18 cellular contexts compared by ENCODE assay signal in the genomic region with DNA sequence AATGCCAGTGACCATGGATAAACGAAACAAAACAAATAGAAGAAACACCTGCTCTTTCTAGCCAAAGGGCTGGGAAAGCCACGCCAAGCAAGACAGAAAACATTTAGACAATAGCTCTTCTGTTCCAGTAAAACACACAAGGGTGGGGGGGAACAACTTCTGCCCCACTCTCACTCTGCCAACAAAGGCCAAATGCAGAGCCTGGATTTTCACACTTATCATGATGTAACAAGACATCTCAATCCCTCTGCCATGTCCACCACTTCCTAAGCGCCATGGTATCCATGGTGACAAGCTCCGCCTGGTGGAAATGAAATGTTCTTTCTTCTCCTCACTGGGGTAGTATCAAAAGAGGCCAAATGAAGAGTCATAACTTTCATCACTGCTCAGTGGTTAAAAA.
DNase-seq lines count a peak whose midpoint lies in the region; ATAC-seq, FAIRE-seq and TF ChIP-seq lines count a peak whose summit lies in the region.
"Had no signal": no experiment of that assay in that cellular context is flagged by ENCODE, and none has a peak within 500 bp of the region (broad histone marks: within the 10 kb centered on the region; RNA-seq: fewer than 3 reads in every experiment).

No MANE protein-coding gene starts in this region.

- H3K4me3 ChIP-seq in A549 (no peak overlapping the region), IMR-90 (ENCODE audit: insufficient read depth, low read depth, low read length) (no peak overlapping the region)
- H3K4me3 ChIP-seq: thyroid gland had no signal

- intact Hi-C loops in IMR-90 (cut with micrococcal nuclease) = loop anchor here (10.0 kb wide), 1 partner anchor 169 kb away; no protein-coding TSS in a partner anchor
- intact Hi-C loops in activated CD4-positive, alpha-beta memory T cell treated with anti-CD3 and anti-CD28 coated beads for 36 hours (cut with micrococcal nuclease) = no loop called here

- H3K4me1 Mint-ChIP-seq in activated CD4-positive, alpha-beta memory T cell treated with anti-CD3 and anti-CD28 coated beads for 36 hours (ENCODE audit: low read depth) = no peaks in the 10 kb centered on the region
- H3K4me1 Mint-ChIP-seq: activated CD4-positive, alpha-beta T cell treated with anti-CD3 and anti-CD28 coated beads, Interleukin-2, amount 10 ng/mL, durations not matched to agents 24 days and 14 days had no signal

- H3K4me1 ChIP-seq in A549 = peaks cover 58% of the 10 kb centered on the region
- H3K4me1 ChIP-seq in IMR-90 (ENCODE audit: control insufficient read depth, insufficient read depth, low read length) = peaks cover 3% of the 10 kb centered on the region
- H3K4me1 ChIP-seq: thyroid gland had no signal

- FAIRE-seq in A549 (lab: Jason Lieb, UNC) = no peak
- FAIRE-seq: RCC 7860 had no signal

- no TSS peak for BruUV-seq in IMR-90 (replicated peaks; lab: Mats Ljungman, UMichigan)

- no peak overlapping the region for H4K91ac ChIP-seq in IMR-90 (ENCODE audit: insufficient read depth, low read depth, low read length)

- ATAC-seq in A549 (no peak), IMR-90 (ENCODE audit: low read depth) (no peak)
- ATAC-seq: left lobe of liver; naive thymus-derived CD4-positive, alpha-beta T cell; right cardiac atrium had no signal

- no peak overlapping the region for H3K9ac ChIP-seq in IMR-90 (ENCODE audit: low read depth, low read length)

- H3K79me1 ChIP-seq in IMR-90 (ENCODE audit: low read depth in 1 of 2, low read length in 2 of 2) = no peaks in the 10 kb centered on the region

- H3K9me3 Mint-ChIP-seq in activated CD4-positive, alpha-beta memory T cell treated with anti-CD3 and anti-CD28 coated beads for 36 hours = no peaks in the 10 kb centered on the region
- H3K9me3 Mint-ChIP-seq: activated CD4-positive, alpha-beta T cell treated with anti-CD3 and anti-CD28 coated beads, Interleukin-2, amount 10 ng/mL, durations not matched to agents 24 days and 14 days had no signal

- CTCF ChIA-PET in A549 (lab: Yijun Ruan, JAX) (interaction anchor here (0.6 to 1.7 kb wide), 6 partner anchors 61 to 437 kb away, joined by 3 to 5 read pairs (median 3); partner anchors contain the start of gene DRD1), IMR-90 (lab: Yijun Ruan, JAX) (interaction anchor here (0.8 kb wide), 1 partner anchor 22 kb away, joined by 4 read pairs; no protein-coding TSS in a partner anchor)
- CTCF ChIA-PET in activated CD4-positive, alpha-beta memory T cell treated with anti-CD3 and anti-CD28 coated beads for 36 hours (lab: Charles Lee) = no interaction called here

- no peak overlapping the region for H3K23ac ChIP-seq in IMR-90 (ENCODE audit: low read depth, low read length)

- TF ChIP-seq POLR2A in A549 (IDR thresholded peaks at IDR 0.05; ENCODE audit: low read length) (no peak), IMR-90 (IDR thresholded peaks at IDR 0.05; ENCODE audit: low read depth, low read length) (no peak)

- H4K20me1 ChIP-seq in IMR-90 (ENCODE audit: insufficient read depth, low read length) = no peaks in the 10 kb centered on the region

- no peak overlapping the region for H3K18ac ChIP-seq in IMR-90 (ENCODE audit: low read depth, low read length)

- H3K36me3 Mint-ChIP-seq in activated CD4-positive, alpha-beta memory T cell treated with anti-CD3 and anti-CD28 coated beads for 36 hours = no peaks in the 10 kb centered on the region
- H3K36me3 Mint-ChIP-seq: naive thymus-derived CD4-positive, alpha-beta T cell had no signal

- no peak overlapping the region for H3K56ac ChIP-seq in IMR-90 (ENCODE audit: extremely low read depth, insufficient read depth, low read length)

- peak overlapping the region; percentile 37; the same call in 1 of the 2 replicates for H2BK120ac ChIP-seq in IMR-90 (ENCODE audit: low read depth, low read length)

- H2AK5ac ChIP-seq in IMR-90 (ENCODE audit: low read depth, low read length) = peak overlapping the region; percentile 7; the same call in 1 of the 2 replicates

- TF ChIP-seq CTCF in A549 (IDR thresholded peaks at IDR 0.05) (no peak), IMR-90 (conservative IDR thresholded peaks at IDR 0.05; ENCODE audit: low read depth, low read length) (no peak)

- POLR2A ChIA-PET in A549 (lab: Yijun Ruan, JAX) (no interaction called here), IMR-90 (lab: Charles Lee; ENCODE audit: unreplicated experiment) (no interaction called here)
- POLR2A ChIA-PET in activated CD4-positive, alpha-beta memory T cell treated with anti-CD3 and anti-CD28 coated beads for 36 hours (lab: Charles Lee) = no interaction called here

- H2AK9ac ChIP-seq in IMR-90 (replicated peaks; ENCODE audit: low read depth, low read length, poor library complexity) = no peak overlapping the region

- H3K36me3 ChIP-seq in IMR-90 (ENCODE audit: control insufficient read depth, insufficient read depth, low read length) = no peaks in the 10 kb centered on the region
- H3K36me3 ChIP-seq: thyroid gland had no signal

- peak in 1 of 2 experiments; percentile 52 for DNase-seq in A549 (ENCODE audit: low read depth in 1 of 2, low spot score in 1 of 2)
- no peak for DNase-seq in IMR-90
- DNase-seq in NCI-H748 treated with DMSO at 0.1 percent for 48 hours (lab: John Stamatoyannopoulos, UW) = peak; percentile 79
- peak; percentile 53 for DNase-seq in globus pallidus (ENCODE audit: low spot score)
- DNase-seq in activated CD4-positive, alpha-beta memory T cell treated with anti-CD3 and anti-CD28 coated beads for 36 hours = no peak
- no peak for DNase-seq in NCI-H1694 (lab: John Stamatoyannopoulos, UW)
- DNase-seq in islet precursor cell = no peak
- no peak for DNase-seq in iPS-NIHi7 (ENCODE audit: extremely low spot score)
- DNase-seq: activated CD4-positive, alpha-beta T cell treated with anti-CD3 and anti-CD28 coated beads, Interleukin-2, amount 10 ng/mL, durations not matched to agents 24 days and 14 days; activated T-cell treated with anti-CD3 and anti-CD28 coated beads, Interleukin-2, amount 50 U/mL, for 48 hours; naive thymus-derived CD4-positive, alpha-beta T cell; right cardiac atrium; stimulated activated CD4-positive, alpha-beta T cell treated with anti-CD3 and anti-CD28 coated beads, Interleukin-2, amount 100 ng/mL, for 24 hours; stimulated activated CD8-positive, alpha-beta memory T cell treated with anti-CD3 and anti-CD28 coated beads, Interleukin-4, amount 100 ng/mL, for 48 hours; T-helper 9 cell; thyroid gland had no signal

- H3K4me2 ChIP-seq in A549 (0 out of 3 replicates have a peak overlapping the region, but pooled peaks have one; percentile 11), IMR-90 (ENCODE audit: low read depth, low read length) (no peak overlapping the region)

- dilution Hi-C loops in IMR-90 (cut with HindIII; ENCODE audit: low sequenced_read_pairs, unreplicated experiment) = no loop called here

- no peaks in the 10 kb centered on the region; the same call in 1 of the 2 replicates for H3K27me3 ChIP-seq in IMR-90 (ENCODE audit: control insufficient read depth, insufficient read depth, low read length)
- H3K27me3 ChIP-seq: thyroid gland had no signal

- no peak overlapping the region for H4K8ac ChIP-seq in IMR-90 (ENCODE audit: low read depth in 2 of 2, low read length in 2 of 2)

- H3K9me3 ChIP-seq in A549 (peaks cover 3% of the 10 kb centered on the region; the same call in 1 of the 3 replicates), IMR-90 (ENCODE audit: control insufficient read depth, insufficient read depth, low read length) (no peaks in the 10 kb centered on the region)
- H3K9me3 ChIP-seq: thyroid gland had no signal

- no peak overlapping the region for H3K14ac ChIP-seq in IMR-90 (replicated peaks; ENCODE audit: low read depth, low read length)

- H2AFZ ChIP-seq in IMR-90 (replicated peaks; ENCODE audit: low read length, poor library complexity) = no peak overlapping the region

- H3K27ac ChIP-seq in A549 = peak overlapping the region; percentile 37 to 67; a peak in 5 of 6 replicates
- no peak overlapping the region for H3K27ac ChIP-seq in IMR-90 (ENCODE audit: insufficient read depth, low read length)
- H3K27ac ChIP-seq: thyroid gland had no signal

- no peak overlapping the region for H3K4me3 Mint-ChIP-seq in activated CD4-positive, alpha-beta memory T cell treated with anti-CD3 and anti-CD28 coated beads for 36 hours
- H3K4me3 Mint-ChIP-seq: activated CD4-positive, alpha-beta T cell treated with anti-CD3 and anti-CD28 coated beads, Interleukin-2, amount 10 ng/mL, durations not matched to agents 24 days and 14 days; naive thymus-derived CD4-positive, alpha-beta T cell had no signal

- in situ Hi-C loops in IMR-90 (cut with MboI; ENCODE audit: low sequenced_read_pairs) = no loop called here

- no peak for TF ChIP-seq EP300 in A549 (IDR thresholded peaks at IDR 0.05)

- WGBS in A549 (ENCODE audit: missing lambda C conversion rate) = 43% methylated on average over 4 of the region's 4 CpGs
- WGBS in IMR-90 (ENCODE audit: extremely low coverage in 2 of 2, insufficient read length in 1 of 2), 2 experiments = no CpG with 5 or more reads among the region's 4 CpGs

- no peak overlapping the region for H3K4ac ChIP-seq in IMR-90 (ENCODE audit: low read depth, low read length)

- peaks cover 3% of the 10 kb centered on the region; the same call in 1 of the 2 replicates for H3K9me1 ChIP-seq in IMR-90 (ENCODE audit: insufficient read depth, low read length)

- no peak overlapping the region for H2BK5ac ChIP-seq in IMR-90 (ENCODE audit: low read depth, low read length, poor library complexity, severe bottlenecking)

- H4K5ac ChIP-seq in IMR-90 (ENCODE audit: low read depth, low read length) = no peak overlapping the region

- H2BK20ac ChIP-seq in IMR-90 (ENCODE audit: low read depth, low read length) = no peak overlapping the region

- no peak overlapping the region for H3K27ac Mint-ChIP-seq in activated CD4-positive, alpha-beta memory T cell treated with anti-CD3 and anti-CD28 coated beads for 36 hours
- H3K27ac Mint-ChIP-seq: activated CD4-positive, alpha-beta T cell treated with anti-CD3 and anti-CD28 coated beads, Interleukin-2, amount 10 ng/mL, durations not matched to agents 24 days and 14 days; naive thymus-derived CD4-positive, alpha-beta T cell had no signal

- peaks cover 7% of the 10 kb centered on the region for H3K27me3 Mint-ChIP-seq in activated CD4-positive, alpha-beta memory T cell treated with anti-CD3 and anti-CD28 coated beads for 36 hours

- TF ChIP-seq RAD21 in A549 (conservative IDR thresholded peaks at IDR 0.05 in 1 of 2, IDR thresholded peaks at IDR 0.05 in 1 of 2) = no peak
- no peak for TF ChIP-seq RAD21 in IMR-90 (IDR thresholded peaks at IDR 0.05; ENCODE audit: low read length)

- H2BK15ac ChIP-seq in IMR-90 (ENCODE audit: low read depth, low read length) = no peak overlapping the region

TF ChIP-seq in A549, 52 proteins besides CTCF, POLR2A, EP300 and RAD21 (continues in another document):
- TF ChIP-seq PHF8 (IDR thresholded peaks at IDR 0.05; ENCODE audit: borderline replicate concordance, low read depth) (no peak), FOSB (CRISPR knock-in tag; IDR thresholded peaks at IDR 0.05) (no peak), SREBF2 (IDR thresholded peaks at IDR 0.05) (no peak), FOXS1 (CRISPR knock-in tag; IDR thresholded peaks at IDR 0.05) (no peak)

Comparison
In these comparisons a context has a peak if more than half of its experiments do, and no peak if none do; other contexts are left out.
1. DNase-seq: peak in NCI-H748 treated with DMSO at 0.1 percent for 48 hours (single experiment) and globus pallidus (single experiment); none in IMR-90 (single experiment), activated CD4-positive, alpha-beta memory T cell treated with anti-CD3 and anti-CD28 coated beads for 36 hours (single experiment), NCI-H1694 (single experiment), islet precursor cell (single experiment) and iPS-NIHi7 (single experiment).